ENCODE assay signal across 8 cellular contexts in the genomic region with DNA sequence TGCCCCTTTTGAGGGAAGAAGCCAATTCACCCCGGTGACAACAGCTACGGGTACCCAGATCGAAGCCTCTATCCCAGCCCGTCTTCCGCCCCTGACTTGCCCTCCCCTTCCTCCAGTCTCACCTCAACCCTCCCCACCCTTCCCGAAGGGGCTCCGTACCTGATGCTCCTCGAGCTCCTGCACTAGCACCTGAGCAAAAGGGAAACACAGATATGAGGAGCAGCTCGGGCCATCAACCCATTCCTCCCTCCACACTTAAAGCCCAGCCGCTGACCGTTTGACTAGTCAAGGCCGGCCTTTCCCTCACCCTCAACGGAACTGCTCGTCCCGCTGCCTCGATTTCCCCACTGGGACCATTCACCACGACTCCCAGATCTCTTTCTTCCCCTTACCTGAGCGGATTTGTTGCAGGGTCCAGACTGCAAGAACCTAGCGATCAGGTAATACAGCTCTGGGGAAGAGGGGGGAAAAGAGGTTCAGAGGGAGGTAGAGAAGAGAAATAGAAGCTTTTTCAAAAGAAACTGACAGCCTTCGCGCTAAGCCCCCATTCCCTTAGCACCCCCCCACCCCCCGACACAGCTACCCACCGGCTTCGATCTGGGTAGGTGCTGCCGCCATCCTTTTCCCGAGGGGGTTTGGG. TPM values are rescaled to one million over a fixed set of nuclear protein-coding genes. Genes with fewer than 3 reads are reported as not detected.
A peak's percentile ranks its signal among the peaks of the same experiment; 100 is the strongest.
DNase-seq lines count a peak whose midpoint lies in the region; ATAC-seq and TF ChIP-seq lines count a peak whose summit lies in the region.

No MANE protein-coding gene starts in this region.

- DNase-seq in CD14-positive monocyte (ENCODE audit: low spot score) = no peak
- DNase-seq in T-helper 9 cell = peak; percentile 23
- peak; percentile 50 for DNase-seq in cerebellar cortex (ENCODE audit: low spot score)
- DNase-seq in right lobe of liver = peak in 2 of 3 donors; percentile 23 to 45
- DNase-seq in stimulated activated effector memory CD8-positive, alpha-beta T cell treated with anti-CD3 and anti-CD28 coated beads, Interleukin-12 subunit alpha, Interleukin-12 subunit beta, amount 100 ng/mL, for 72 hours (ENCODE audit: low spot score in 2 of 2) = peak; percentile 7 to 58
- no peak for DNase-seq in SHP77 treated with DMSO at 0.1 percent for 48 hours (lab: John Stamatoyannopoulos, UW)
- DNase-seq in SIG-M5 treated with dmso at 0.1 percent for 504 hours (lab: John Stamatoyannopoulos, UW; ENCODE audit: unreplicated experiment) = no peak

- peaks cover 18% of the 10 kb centered on the region for H3K4me1 Mint-ChIP-seq in CD14-positive monocyte
- no peaks in the 10 kb centered on the region for H3K4me1 Mint-ChIP-seq in stimulated activated effector memory CD8-positive, alpha-beta T cell treated with anti-CD3 and anti-CD28 coated beads, Interleukin-12 subunit alpha, Interleukin-12 subunit beta, amount 100 ng/mL, for 72 hours

- H3K9me3 ChIP-seq in KOPT-K1 (ENCODE audit: insufficient read depth, low read length, poor library complexity, severe bottlenecking) = no peaks in the 10 kb centered on the region
- H3K9me3 ChIP-seq in right lobe of liver = no peaks in the 10 kb centered on the region

- H3K27me3 ChIP-seq in right lobe of liver = no peaks in the 10 kb centered on the region

- intact Hi-C loops in CD14-positive monocyte (cut with micrococcal nuclease) (loop anchor here in 1 of 2 donors (10.0 kb wide), 1 partner anchor 316 kb away; no protein-coding TSS in a partner anchor), right lobe of liver (cut with DNase I) (no loop called here)

- TF ChIP-seq POLR2A in right lobe of liver (IDR thresholded peaks at IDR 0.05) = no peak

- peaks cover 0 to 6% (median 1%) of the 10 kb centered on the region in 7 donors for H3K9me3 Mint-ChIP-seq in CD14-positive monocyte
- H3K9me3 Mint-ChIP-seq in stimulated activated effector memory CD8-positive, alpha-beta T cell treated with anti-CD3 and anti-CD28 coated beads, Interleukin-12 subunit alpha, Interleukin-12 subunit beta, amount 100 ng/mL, for 72 hours = no peaks in the 10 kb centered on the region

- no peak for TF ChIP-seq CTCF in CD14-positive monocyte (IDR thresholded peaks at IDR 0.05)
- no peak for TF ChIP-seq CTCF in right lobe of liver (IDR thresholded peaks at IDR 0.05)

- H3K27me3 Mint-ChIP-seq in CD14-positive monocyte (ENCODE audit: low read depth in 3 of 3) = peaks cover 0 to 6% (median 0%) of the 10 kb centered on the region in 3 donors

- no peaks in the 10 kb centered on the region for H3K36me3 ChIP-seq in KOPT-K1 (ENCODE audit: insufficient read depth, low read length)
- H3K36me3 ChIP-seq in right lobe of liver = no peaks in the 10 kb centered on the region

- H3K4me1 ChIP-seq in right lobe of liver = no peaks in the 10 kb centered on the region

- H3K4me3 Mint-ChIP-seq in CD14-positive monocyte = peak overlapping the region; percentile 84 to 91
- H3K4me3 Mint-ChIP-seq in stimulated activated effector memory CD8-positive, alpha-beta T cell treated with anti-CD3 and anti-CD28 coated beads, Interleukin-12 subunit alpha, Interleukin-12 subunit beta, amount 100 ng/mL, for 72 hours = peak overlapping the region; percentile 78

- H3K4me3 ChIP-seq in right lobe of liver = peak overlapping the region; percentile 34 to 58 (median 55)

- 11% methylated on average over 14 of the region's 26 CpGs for WGBS in right lobe of liver (ENCODE audit: insufficient coverage, low coverage, low lambda C conversion rate, missing lambda C conversion rate)

- peaks cover 3 to 4% of the 10 kb centered on the region in 2 donors for H3K36me3 Mint-ChIP-seq in CD14-positive monocyte
- peaks cover 30% of the 10 kb centered on the region for H3K36me3 Mint-ChIP-seq in stimulated activated effector memory CD8-positive, alpha-beta T cell treated with anti-CD3 and anti-CD28 coated beads, Interleukin-12 subunit alpha, Interleukin-12 subunit beta, amount 100 ng/mL, for 72 hours

- H3K27ac ChIP-seq in KOPT-K1 (ENCODE audit: low read depth, low read length, poor library complexity, severe bottlenecking) (peak overlapping the region; percentile 75), right lobe of liver (peak overlapping the region; percentile 64 to 73 (median 66))

- peak overlapping the region; percentile 93 to 98 (median 95) for H3K27ac Mint-ChIP-seq in CD14-positive monocyte
- H3K27ac Mint-ChIP-seq in stimulated activated effector memory CD8-positive, alpha-beta T cell treated with anti-CD3 and anti-CD28 coated beads, Interleukin-12 subunit alpha, Interleukin-12 subunit beta, amount 100 ng/mL, for 72 hours = peak overlapping the region; percentile 95

- peak; percentile 5 to 17 (median 9) for ATAC-seq in right lobe of liver
- peak; percentile 4 for ATAC-seq in stimulated activated effector memory CD8-positive, alpha-beta T cell treated with anti-CD3 and anti-CD28 coated beads, Interleukin-12 subunit alpha, Interleukin-12 subunit beta, amount 100 ng/mL, for 72 hours

RNA-seq across cellular contexts. Expression of a gene that starts 0.7 kb away (rescaled TPM):
- 1 to 10 TPM; 2.9 to 3.0 TPM for polyA plus RNA-seq in CD14-positive monocyte
- 1 to 10 TPM; 5.4 to 8.2 (median 7.7) TPM for total RNA-seq in right lobe of liver

Comparison
In these comparisons a context has a peak if more than half of its experiments do, and no peak if none do; other contexts are left out.
1. DNase-seq: peak in T-helper 9 cell (single experiment), cerebellar cortex (single experiment), right lobe of liver (2 of 3) and stimulated activated effector memory CD8-positive, alpha-beta T cell treated with anti-CD3 and anti-CD28 coated beads, Interleukin-12 subunit alpha, Interleukin-12 subunit beta, amount 100 ng/mL, for 72 hours (2 of 2); none in CD14-positive monocyte (single experiment), SHP77 treated with DMSO at 0.1 percent for 48 hours (single experiment) and SIG-M5 treated with dmso at 0.1 percent for 504 hours (single experiment).